In the genomic region with DNA sequence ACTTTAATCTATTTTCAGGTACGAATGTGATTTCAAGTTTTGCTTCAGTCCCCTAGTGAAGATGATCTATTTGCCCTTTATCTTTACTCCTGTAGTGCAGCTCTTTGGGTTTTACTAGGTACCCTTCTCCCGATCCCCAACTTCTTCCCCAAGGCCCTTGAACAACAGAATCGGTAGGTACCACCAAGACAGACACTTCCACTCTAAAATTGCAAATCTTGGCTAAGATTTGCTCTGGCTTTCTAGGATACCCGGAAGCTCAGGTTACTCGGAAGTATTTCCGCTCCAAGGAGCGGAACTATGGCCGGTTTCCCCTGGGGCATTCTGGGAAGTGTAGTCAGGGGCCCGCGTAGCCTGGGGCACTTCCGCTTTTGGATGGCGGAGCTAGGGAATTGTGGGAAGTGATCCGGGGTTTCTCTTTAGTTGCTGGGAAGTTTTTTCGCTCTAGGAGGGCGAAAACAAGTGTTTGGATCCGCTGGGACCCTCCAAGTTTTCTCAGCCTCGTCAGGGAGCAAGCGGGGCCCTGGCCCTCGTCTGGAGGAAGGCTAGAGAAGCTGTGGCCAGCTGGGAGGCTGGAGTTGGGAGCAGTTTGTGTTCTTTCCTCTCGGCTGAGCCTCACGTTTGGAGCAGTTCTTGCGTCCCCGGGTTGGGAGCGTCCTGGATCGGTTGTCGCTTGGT, we compare ENCODE assay signal across 1 cellular context.
TF ChIP-seq lines count a peak whose summit lies in the region.

No MANE protein-coding gene starts in this region.

TF ChIP-seq in endothelial cell of umbilical vein, 7 proteins besides CTCF, POLR2A, EP300 and RAD21:
- TF ChIP-seq GATA2 (IDR thresholded peaks at IDR 0.05; ENCODE audit: insufficient read depth, insufficient read length, low read depth, low read length) (no peak), EZH2 (IDR thresholded peaks at IDR 0.05; ENCODE audit: borderline replicate concordance, low read depth, low read length, severe bottlenecking) (no peak), MYC (IDR thresholded peaks at IDR 0.05; ENCODE audit: low read depth, low read length) (no peak), JUN (IDR thresholded peaks at IDR 0.05; ENCODE audit: borderline replicate concordance, insufficient read depth, insufficient read length, low read depth) (no peak), POLR2AphosphoS5 (IDR thresholded peaks at IDR 0.05; ENCODE audit: insufficient read depth, low read depth, low read length) (peak; percentile 64), FOS (IDR thresholded peaks at IDR 0.05; ENCODE audit: borderline replicate concordance, insufficient read depth, low read length) (no peak)
- TF ChIP-seq, protein P1, sequence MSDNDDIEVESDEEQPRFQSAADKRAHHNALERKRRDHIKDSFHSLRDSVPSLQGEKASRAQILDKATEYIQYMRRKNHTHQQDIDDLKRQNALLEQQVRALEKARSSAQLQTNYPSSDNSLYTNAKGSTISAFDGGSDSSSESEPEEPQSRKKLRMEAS (IDR thresholded peaks at IDR 0.05; ENCODE audit: insufficient read depth, insufficient read length), result no peak
